ENCODE assay signal across 9 cellular contexts in genomic region chr3:179750720-179751328, GRCh38.
A peak's percentile ranks its signal among the peaks of the same experiment; 100 is the strongest.
DNase-seq lines count a peak whose midpoint lies in the region; ATAC-seq, FAIRE-seq and TF ChIP-seq lines count a peak whose summit lies in the region.
"Had no signal": no experiment of that assay in that cellular context is flagged by ENCODE, and none has a peak within 500 bp of the region (broad histone marks: within the 10 kb centered on the region; RNA-seq: fewer than 3 reads in every experiment).

No MANE protein-coding gene starts in this region.

- WGBS in HepG2 (ENCODE audit: low lambda C conversion rate) = 63% methylated on average over 6 of the region's 6 CpGs

- no peaks in the 10 kb centered on the region for H3K4me1 ChIP-seq in Karpas-422 (ENCODE audit: low read length)
- H3K4me1 ChIP-seq in HepG2 (ENCODE audit: insufficient read depth, low read length) = no peaks in the 10 kb centered on the region

- in situ Hi-C loops in HepG2 (cut with HindIII; ENCODE audit: extremely low pct_ligation_motif_present, low pct_unique_long_range_greater_than_20kb) = no loop called here

- no peak for TF ChIP-seq RAD21 in HepG2 (CRISPR knock-in tag; IDR thresholded peaks at IDR 0.05)

- H3K79me2 ChIP-seq in Karpas-422 (ENCODE audit: low read length) = 0 out of 2 replicates have a peak, but pooled peaks cover 6% of the 10 kb centered on the region
- H3K79me2 ChIP-seq in HepG2 (ENCODE audit: insufficient read depth, low read length) = no peaks in the 10 kb centered on the region

- POLR2A ChIA-PET in HepG2 (lab: Yijun Ruan, JAX) = no interaction called here

- H3K36me3 ChIP-seq in Karpas-422 (ENCODE audit: insufficient read depth, low read length) (peaks cover 37% of the 10 kb centered on the region), HepG2 (replicated peaks in 1 of 2; ENCODE audit: control insufficient read depth in 1 of 2, insufficient read depth in 2 of 2, low read length in 2 of 2) (peaks cover 20 to 60% of the 10 kb centered on the region in 2 experiments; a peak in 4 of 5 replicates)

- no peaks in the 10 kb centered on the region for H3K9me3 ChIP-seq in Karpas-422 (ENCODE audit: low read length)
- no peaks in the 10 kb centered on the region for H3K9me3 ChIP-seq in HepG2 (ENCODE audit: low read length)

- TF ChIP-seq EP300 in HepG2 (IDR thresholded peaks at IDR 0.05; ENCODE audit: low read depth in 2 of 2, low read length in 2 of 2) (no peak), HepG2 (CRISPR knock-in tag; IDR thresholded peaks at IDR 0.05; ENCODE audit: borderline replicate concordance) (no peak)

- no peak overlapping the region for H3K27ac ChIP-seq in Karpas-422 (ENCODE audit: low read length)
- H3K27ac ChIP-seq in HepG2 (ENCODE audit: extremely low read length, insufficient read depth, low read length) = no peak overlapping the region
- H3K27ac ChIP-seq: epithelial cell of prostate had no signal

- peak; percentile 42 for DNase-seq in AG08395 (ENCODE audit: low spot score)
- DNase-seq in Karpas-422 = peak; percentile 47
- peak; percentile 14 for DNase-seq in UCSD-AML1 (lab: John Stamatoyannopoulos, UW; ENCODE audit: unreplicated experiment)
- peak; percentile 17 for DNase-seq in HepG2 (ENCODE audit: low spot score)

- FAIRE-seq in HepG2 (lab: Jason Lieb, UNC) = no peak

- TF ChIP-seq CTCF in GM12872 (IDR thresholded peaks at IDR 0.05; ENCODE audit: insufficient read depth, low read depth, low read length) (peak; percentile 63), HepG2 (CRISPR knock-in tag; IDR thresholded peaks at IDR 0.05) (peak; percentile 58)

- H3K4me3 ChIP-seq in Karpas-422 (ENCODE audit: low read length) (no peak overlapping the region), HepG2 (replicated peaks in 1 of 3; ENCODE audit: insufficient read depth in 1 of 3, low read depth in 2 of 3, low read length in 3 of 3) (no peak overlapping the region)

- H4K20me1 ChIP-seq in Karpas-422 (ENCODE audit: insufficient read depth, low read depth, low read length) (no peaks in the 10 kb centered on the region), HepG2 (ENCODE audit: insufficient read depth, low read length) (no peaks in the 10 kb centered on the region)

- H2AFZ ChIP-seq in Karpas-422 (ENCODE audit: low read length) (no peak overlapping the region), HepG2 (ENCODE audit: low read length) (no peak overlapping the region)

- H3K9ac ChIP-seq in Karpas-422 (ENCODE audit: low read length) (no peak overlapping the region), HepG2 (ENCODE audit: insufficient read depth, low read depth, low read length) (no peak overlapping the region)

- H3K9me2 ChIP-seq in Karpas-422 (replicated peaks; ENCODE audit: insufficient read depth, low read length) = no peaks in the 10 kb centered on the region

- ATAC-seq in HepG2 (peak; percentile 78), GM18511 (IDR thresholded peaks at IDR 0.05; ENCODE audit: unreplicated experiment) (no peak), GM21447 (IDR thresholded peaks at IDR 0.05; ENCODE audit: unreplicated experiment) (no peak), HG02938 (IDR thresholded peaks at IDR 0.05; ENCODE audit: unreplicated experiment) (no peak)

- intact Hi-C loops in HepG2 (cut with micrococcal nuclease; ENCODE audit: unreplicated experiment) = no loop called here

- no peaks in the 10 kb centered on the region for H3K27me3 ChIP-seq in Karpas-422 (ENCODE audit: low read length)
- H3K27me3 ChIP-seq in HepG2 (ENCODE audit: control insufficient read depth in 1 of 2, insufficient read depth in 2 of 2, low read length in 2 of 2) = no peaks in the 10 kb centered on the region

- H3K4me2 ChIP-seq in Karpas-422 (ENCODE audit: low read depth, low read length, poor library complexity, severe bottlenecking) (no peak overlapping the region), HepG2 (ENCODE audit: low read depth, low read length) (no peak overlapping the region)

- no peak for TF ChIP-seq POLR2A in HepG2 (IDR thresholded peaks at IDR 0.05; ENCODE audit: insufficient read depth in 1 of 2, low read depth in 2 of 2, low read length in 2 of 2)

- no TSS peak for BruUV-seq in HepG2 (replicated peaks; lab: Mats Ljungman, UMichigan)

- CTCF ChIA-PET in HepG2 (lab: Yijun Ruan, JAX; ENCODE audit: low intra/inter-chr PET ratio, low total read pairs) = no interaction called here

TF ChIP-seq in HepG2, 621 proteins besides CTCF, POLR2A, EP300 and RAD21:
- TF ChIP-seq, protein P1, sequence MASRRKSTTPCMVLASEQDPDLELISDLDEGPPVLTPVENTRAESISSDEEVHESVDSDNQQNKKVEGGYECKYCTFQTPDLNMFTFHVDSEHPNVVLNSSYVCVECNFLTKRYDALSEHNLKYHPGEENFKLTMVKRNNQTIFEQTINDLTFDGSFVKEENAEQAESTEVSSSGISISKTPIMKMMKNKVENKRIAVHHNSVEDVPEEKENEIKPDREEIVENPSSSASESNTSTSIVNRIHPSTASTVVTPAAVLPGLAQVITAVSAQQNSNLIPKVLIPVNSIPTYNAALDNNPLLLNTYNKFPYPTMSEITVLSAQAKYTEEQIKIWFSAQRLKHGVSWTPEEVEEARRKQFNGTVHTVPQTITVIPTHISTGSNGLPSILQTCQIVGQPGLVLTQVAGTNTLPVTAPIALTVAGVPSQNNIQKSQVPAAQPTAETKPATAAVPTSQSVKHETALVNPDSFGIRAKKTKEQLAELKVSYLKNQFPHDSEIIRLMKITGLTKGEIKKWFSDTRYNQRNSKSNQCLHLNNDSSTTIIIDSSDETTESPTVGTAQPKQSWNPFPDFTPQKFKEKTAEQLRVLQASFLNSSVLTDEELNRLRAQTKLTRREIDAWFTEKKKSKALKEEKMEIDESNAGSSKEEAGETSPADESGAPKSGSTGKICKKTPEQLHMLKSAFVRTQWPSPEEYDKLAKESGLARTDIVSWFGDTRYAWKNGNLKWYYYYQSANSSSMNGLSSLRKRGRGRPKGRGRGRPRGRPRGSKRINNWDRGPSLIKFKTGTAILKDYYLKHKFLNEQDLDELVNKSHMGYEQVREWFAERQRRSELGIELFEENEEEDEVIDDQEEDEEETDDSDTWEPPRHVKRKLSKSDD (CRISPR knock-in tag; IDR thresholded peaks at IDR 0.05; ENCODE audit: low read depth) = no peak
- TF ChIP-seq STAG1 (CRISPR knock-in tag; IDR thresholded peaks at IDR 0.05) (peak; percentile 42), ZNF432 (CRISPR knock-in tag; IDR thresholded peaks at IDR 0.05; ENCODE audit: borderline replicate concordance) (no peak), HOMEZ (CRISPR knock-in tag; IDR thresholded peaks at IDR 0.05; ENCODE audit: low read depth) (0 out of 2 replicates have a peak, but pooled peaks have one; percentile 11), TEAD2 (CRISPR knock-in tag; IDR thresholded peaks at IDR 0.05) (no peak), SMC3 (IDR thresholded peaks at IDR 0.05; ENCODE audit: low read length) (peak; percentile 6; the same call in 1 of the 2 replicates)
